ENCODE assay signal across 1 cellular context in genomic region chr16:2867987-2868789, GRCh38.
TF ChIP-seq lines count a peak whose summit lies in the region.

No MANE protein-coding gene starts in this region.

TF ChIP-seq in GM12878, 131 proteins besides CTCF, POLR2A, EP300 and RAD21 (continued from another document and continues in another):
- TF ChIP-seq NBN (IDR thresholded peaks at IDR 0.05) (peak; percentile 74), NFXL1 (IDR thresholded peaks at IDR 0.05; ENCODE audit: borderline replicate concordance) (no peak), ZZZ3 (IDR thresholded peaks at IDR 0.05; ENCODE audit: control insufficient read depth, insufficient read length, low read depth) (no peak), IRF3 (IDR thresholded peaks at IDR 0.05) (no peak), TAF1 (IDR thresholded peaks at IDR 0.05; ENCODE audit: borderline replicate concordance, low read depth, low read length) (peak; percentile 85), CHD4 (IDR thresholded peaks at IDR 0.05) (no peak), TCF7 (IDR thresholded peaks at IDR 0.05; ENCODE audit: borderline replicate concordance) (peak; percentile 49; the same call in 1 of the 2 replicates), MLLT1 (IDR thresholded peaks at IDR 0.05) (peak; percentile 68; the same call in 1 of the 2 replicates), ZNF207 (IDR thresholded peaks at IDR 0.05; ENCODE audit: borderline replicate concordance) (peak; percentile 89; the same call in 1 of the 2 replicates), ATF7 (IDR thresholded peaks at IDR 0.05; ENCODE audit: low read depth) (peak; percentile 76), CEBPZ (IDR thresholded peaks at IDR 0.05; ENCODE audit: low read depth, low read length) (no peak), ZNF592 (IDR thresholded peaks at IDR 0.05) (peak; percentile 91), ZBED1 (IDR thresholded peaks at IDR 0.05; ENCODE audit: borderline replicate concordance) (no peak), HDGF (IDR thresholded peaks at IDR 0.05) (no peak), RBBP5 (conservative IDR thresholded peaks at IDR 0.05) (no peak), BCL3 (IDR thresholded peaks at IDR 0.05; ENCODE audit: borderline replicate concordance, insufficient read depth, low read depth, low read length, poor library complexity, severe bottlenecking) (no peak), ELK1 (IDR thresholded peaks at IDR 0.05; ENCODE audit: low read depth, low read length) (peak; percentile 90), ZBTB33 (IDR thresholded peaks at IDR 0.05) (no peak), WRNIP1 (IDR thresholded peaks at IDR 0.05; ENCODE audit: borderline replicate concordance, low read depth, low read length) (no peak), BMI1 (IDR thresholded peaks at IDR 0.05; ENCODE audit: borderline replicate concordance) (no peak), E2F8 (IDR thresholded peaks at IDR 0.05; ENCODE audit: low read depth, partially characterized antibody) (no peak), RELB (IDR thresholded peaks at IDR 0.05; ENCODE audit: low read depth) (peak; percentile 98), RB1 (IDR thresholded peaks at IDR 0.05; ENCODE audit: borderline replicate concordance) (peak; percentile 62; the same call in 1 of the 2 replicates), PKNOX1 (IDR thresholded peaks at IDR 0.05) (0 out of 2 replicates have a peak, but pooled peaks have one; percentile 13), MYB (IDR thresholded peaks at IDR 0.05; ENCODE audit: borderline replicate concordance, low read depth, low read length) (no peak), EED (IDR thresholded peaks at IDR 0.05; ENCODE audit: low read depth) (peak; percentile 39; the same call in 1 of the 2 replicates), EGR1 (IDR thresholded peaks at IDR 0.05; ENCODE audit: borderline replicate concordance in 1 of 2, low read depth in 2 of 2, low read length in 2 of 2) (peak in 1 of 2 experiments; percentile 20; a peak in 1 of 3 replicates), ZBTB4 (CRISPR knock-in tag; IDR thresholded peaks at IDR 0.05) (no peak)
